38 cellular contexts compared by ENCODE assay signal in the genomic region with DNA sequence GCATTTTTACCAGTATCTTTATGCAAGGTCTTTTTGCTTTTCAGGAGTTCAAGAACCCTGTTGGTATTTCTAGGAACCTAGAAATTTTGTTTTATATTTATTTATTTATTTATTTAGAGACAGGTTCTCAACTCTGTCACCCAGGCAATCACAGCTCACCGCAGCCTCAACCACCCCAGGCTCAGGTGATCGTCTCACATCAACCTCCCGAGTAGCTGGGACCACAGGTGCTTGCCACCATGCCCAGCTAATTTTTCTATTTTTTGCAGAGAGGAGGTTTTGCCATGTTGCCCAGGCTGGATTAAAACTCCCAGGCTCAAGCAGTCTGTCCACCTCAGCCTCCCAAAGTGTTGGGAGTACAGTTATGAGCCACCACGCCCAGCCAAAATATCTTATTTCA. TPM values are rescaled to one million over a fixed set of nuclear protein-coding genes. Genes with fewer than 3 reads are reported as not detected.
"Had no signal": no experiment of that assay in that cellular context is flagged by ENCODE, and none has a peak within 500 bp of the region (broad histone marks: within the 10 kb centered on the region; RNA-seq: fewer than 3 reads in every experiment).

No MANE protein-coding gene starts in this region.

- H3K27ac ChIP-seq: KMS-11 had no signal

- H3K36me3 ChIP-seq: MG63 had no signal

- H3K4me3 ChIP-seq: MG63 had no signal

- DNase-seq: Karpas-422, Kasumi-1, KG1, MG63, MM.1S, MV-4-11, NCI-H1048, NCI-H1092, NCI-H1092 treated with DMSO at 0.1 percent for 48 hours, NCI-H1105, NCI-H1105 treated with DMSO at 0.1 percent for 48 hours, NCI-H1417, NCI-H1417 treated with DMSO at 0.1 percent for 48 hours, NCI-H1436, NCI-H1436 treated with DMSO at 0.1 percent for 48 hours, NCI-H146, NCI-H1694, NCI-H1694 treated with DMSO at 0.1 percent for 48 hours, NCI-H187, NCI-H187 treated with DMSO at 0.1 percent for 48 hours, NCI-H1930, NCI-H2029, NCI-H2029 treated with DMSO at 0.1 percent for 48 hours, NCI-H2081, NCI-H2081 treated with DMSO at 0.1 percent for 48 hours, NCI-H2107, NCI-H2171, NCI-H2171 treated with DMSO at 0.1 percent for 48 hours, NCI-H2227 treated with DMSO at 0.1 percent for 48 hours, NCI-H226, NCI-H345, NCI-H446, NCI-H446 treated with DMSO at 0.1 percent for 48 hours had no signal

- H3K9me3 ChIP-seq: MG63 had no signal

RNA-seq across cellular contexts. Expression of a gene that starts 32.9 kb away (rescaled TPM):
- total RNA-seq: LHCN-M2 had no signal

RNA-seq across cellular contexts. Expression of a gene that starts 36.2 kb away (rescaled TPM):
- total RNA-seq: LHCN-M2, M059J, MCF 10A, NCI-H460 had no signal
